8 cellular contexts compared by ENCODE assay signal in the genomic region with DNA sequence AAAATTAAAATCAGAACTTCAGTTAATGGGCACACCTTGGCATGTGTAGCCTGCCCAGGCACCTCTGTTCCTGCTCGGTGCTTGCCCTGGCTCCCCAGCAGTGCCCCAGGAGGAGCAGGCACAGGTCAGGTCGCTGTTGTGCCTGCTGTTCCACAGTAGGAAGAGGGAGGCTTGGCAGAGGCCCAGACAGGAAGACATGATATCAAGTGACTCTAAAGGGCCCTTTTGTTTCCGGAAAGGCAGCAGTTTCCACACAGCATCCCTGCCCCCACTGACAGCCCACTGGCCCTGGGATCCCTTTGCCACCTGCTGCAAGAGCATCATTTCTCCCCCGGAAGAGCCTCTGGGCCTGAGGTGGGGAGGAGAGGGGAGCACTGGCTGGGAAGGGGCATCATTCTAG. TPM values are rescaled to one million over a fixed set of nuclear protein-coding genes. Genes with fewer than 3 reads are reported as not detected.
DNase-seq lines count a peak whose midpoint lies in the region; ATAC-seq, FAIRE-seq and TF ChIP-seq lines count a peak whose summit lies in the region.

No MANE protein-coding gene starts in this region.

- ATAC-seq in GM21526 (IDR thresholded peaks at IDR 0.05; ENCODE audit: low FRiP score, unreplicated experiment) (no peak), GM21367 (IDR thresholded peaks at IDR 0.05; ENCODE audit: unreplicated experiment) (no peak)

- TF ChIP-seq CTCF in kidney (IDR thresholded peaks at IDR 0.05; ENCODE audit: borderline replicate concordance, extremely low read depth, insufficient read depth) (no peak), coronary artery (IDR thresholded peaks at IDR 0.05) (no peak)

- DNase-seq in AML-193 (lab: John Stamatoyannopoulos, UW), result peak; percentile 56 to 76
- peak; percentile 84 to 91 for DNase-seq in Kasumi-1 (lab: John Stamatoyannopoulos, UW)
- DNase-seq in SHP77 (lab: John Stamatoyannopoulos, UW), result peak; percentile 35 to 76
- peak; percentile 81 for DNase-seq in kidney
- DNase-seq in coronary artery (ENCODE audit: low spot score), result no peak
- DNase-seq in activated CD8-positive, alpha-beta memory T cell treated with anti-CD3 and anti-CD28 coated beads for 24 hours, result no peak

- H3K9ac ChIP-seq in kidney (ENCODE audit: low read length in 2 of 2), result peak overlapping the region in 1 of 2 donors; percentile 2

- no peak overlapping the region for H3K27ac ChIP-seq in kidney (ENCODE audit: low read depth in 2 of 2, low read length in 2 of 2)
- H3K27ac ChIP-seq in coronary artery, result no peak overlapping the region

- H3K4me1 ChIP-seq in kidney (ENCODE audit: control insufficient read depth in 1 of 2, insufficient read depth in 1 of 2, low read depth in 1 of 2, low read length in 2 of 2), result peaks cover 16 to 27% of the 10 kb centered on the region in 2 donors

- no peak overlapping the region for H3K4me3 ChIP-seq in kidney (ENCODE audit: low read length in 2 of 2)
- no peak overlapping the region for H3K4me3 ChIP-seq in coronary artery

- H3K9me3 ChIP-seq in kidney (ENCODE audit: control insufficient read depth in 1 of 2, low read length in 2 of 2), result no peaks in the 10 kb centered on the region

- intact Hi-C loops in kidney (cut with DNase I), result no loop called here

- H3K36me3 ChIP-seq in kidney (ENCODE audit: control insufficient read depth in 1 of 2, insufficient read depth in 2 of 2, low read length in 2 of 2), result no peaks in the 10 kb centered on the region

- no peak for FAIRE-seq in kidney (lab: Jason Lieb, UNC)

RNA-seq across cellular contexts. Expression of gene HES1, which starts 40.5 kb away (rescaled TPM):
- 44.3 TPM for total RNA-seq in kidney
- polyA plus RNA-seq in kidney (ENCODE audit: insufficient read depth, low read depth, low replicate concordance), result 77.4 TPM

Comparison
In these comparisons a context has a peak if more than half of its experiments do, and no peak if none do; other contexts are left out.
1. DNase-seq: peak in AML-193 (2 of 2), Kasumi-1 (2 of 2), SHP77 (2 of 2) and kidney (single experiment); none in coronary artery (single experiment) and activated CD8-positive, alpha-beta memory T cell treated with anti-CD3 and anti-CD28 coated beads for 24 hours (single experiment).